ENCODE assay signal across 19 cellular contexts in genomic region chr17:37802061-37802460, GRCh38. TPM values are rescaled to one million over a fixed set of nuclear protein-coding genes. Genes with fewer than 3 reads are reported as not detected.
DNase-seq lines count a peak whose midpoint lies in the region; ATAC-seq lines count a peak whose summit lies in the region.
"Had no signal": no experiment of that assay in that cellular context is flagged by ENCODE, and none has a peak within 500 bp of the region (broad histone marks: within the 10 kb centered on the region; RNA-seq: fewer than 3 reads in every experiment).

No MANE protein-coding gene starts in this region.

- H3K27ac ChIP-seq in SJCRH30 = no peak overlapping the region
- H3K27ac ChIP-seq: RWPE1 had no signal

- no peak for ATAC-seq in GM21576 (IDR thresholded peaks at IDR 0.05; ENCODE audit: unreplicated experiment)
- ATAC-seq: PC-3 had no signal

- no peaks in the 10 kb centered on the region for H3K27me3 ChIP-seq in SJCRH30

- no peak overlapping the region for H3K4me3 ChIP-seq in SJCRH30

- H3K9me3 ChIP-seq in SJCRH30 (replicated peaks) = no peaks in the 10 kb centered on the region
- H3K9me3 ChIP-seq: SK-N-SH had no signal

- DNase-seq in H4 (ENCODE audit: low spot score) = peak; percentile 58
- DNase-seq in OCI-M1 (lab: John Stamatoyannopoulos, UW) = peak; percentile 25
- peak; percentile 55 for DNase-seq in kidney tubule cell (ENCODE audit: low spot score)
- no peak for DNase-seq in activated T-cell treated with anti-CD3 and anti-CD28 coated beads, Interleukin-2, amount 50 U/mL, for 1 hour
- no peak for DNase-seq in amygdala (lab: John Stamatoyannopoulos, UW)
- no peak for DNase-seq in SJCRH30
- DNase-seq: ACHN, GF-D8, NCI-H1105, NCI-H146, NCI-H2029 treated with DMSO at 0.1 percent for 48 hours, NCI-H345, NCI-H524 treated with DMSO at 0.1 percent for 48 hours, PC-3, SHP77 treated with DMSO at 0.1 percent for 48 hours, SK-N-SH had no signal

- H3K36me3 ChIP-seq in SJCRH30 = no peaks in the 10 kb centered on the region

- no peaks in the 10 kb centered on the region for H3K4me1 ChIP-seq in SJCRH30

RNA-seq across cellular contexts. Expression of gene HNF1B, which starts 57.2 kb away (rescaled TPM):
- total RNA-seq in H4 (2014; rRNA removed; shearing (Covaris generic)) = not detected in 2 replicates
- not detected in 2 replicates for total RNA-seq in SJCRH30 (2014; rRNA removed; shearing (Covaris generic))
- total RNA-seq: LHCN-M2 had no signal

Comparison
In these comparisons a context has a peak if more than half of its experiments do, and no peak if none do; other contexts are left out.
1. DNase-seq: peak in H4 (single experiment), OCI-M1 (single experiment) and kidney tubule cell (single experiment); none in activated T-cell treated with anti-CD3 and anti-CD28 coated beads, Interleukin-2, amount 50 U/mL, for 1 hour (single experiment), amygdala (0 of 56) and SJCRH30 (0 of 2).